ENCODE assay signal across 29 cellular contexts in the genomic region with DNA sequence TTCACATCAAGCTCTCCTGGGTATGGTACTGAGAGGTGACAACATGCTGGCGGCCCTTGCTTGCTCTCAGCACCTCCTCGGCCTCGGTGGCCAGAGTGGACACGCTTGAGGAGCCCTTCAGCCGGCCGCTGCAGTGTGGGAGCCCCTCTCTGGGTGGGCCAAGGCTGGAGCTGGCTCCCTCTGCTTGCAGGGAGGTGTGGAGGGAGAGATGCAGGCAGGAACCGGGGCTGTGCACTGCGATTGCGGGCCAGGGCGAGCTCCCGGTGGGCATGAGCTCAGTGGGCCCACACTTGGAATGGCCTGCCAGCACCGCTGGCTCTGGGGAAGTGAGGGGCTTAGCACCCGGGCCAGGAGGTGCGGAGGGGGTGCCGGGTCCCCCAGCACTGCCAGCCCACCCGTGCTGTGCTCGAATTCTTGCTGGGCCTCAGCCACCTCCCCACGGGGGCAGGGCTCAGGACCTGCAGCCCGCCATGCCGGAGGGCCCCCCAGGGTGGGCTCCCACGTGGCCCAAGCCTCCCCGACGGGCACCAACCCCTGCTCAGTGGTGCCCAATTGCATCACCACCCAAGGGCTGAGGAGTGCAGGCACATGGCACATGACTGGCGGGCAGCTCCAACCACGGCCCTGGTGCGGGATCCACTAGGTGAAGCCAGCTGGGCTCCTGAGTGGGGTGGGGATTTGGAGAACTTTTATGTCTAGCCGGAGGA.
"Had no signal": no experiment of that assay in that cellular context is flagged by ENCODE, and none has a peak within 500 bp of the region (broad histone marks: within the 10 kb centered on the region; RNA-seq: fewer than 3 reads in every experiment).

No MANE protein-coding gene starts in this region.

- H3K27me3 ChIP-seq: Peyer's patch had no signal

- H3K27ac ChIP-seq: Peyer's patch, WERI-Rb-1 had no signal

- H3K36me3 ChIP-seq: Peyer's patch, WERI-Rb-1 had no signal

- FAIRE-seq: bronchial epithelial cell, K562 had no signal

- DNase-seq: activated CD4-positive, alpha-beta memory T cell treated with anti-CD3 and anti-CD28 coated beads for 36 hours; activated CD4-positive, alpha-beta T cell treated with anti-CD3 and anti-CD28 coated beads, Interleukin-2, amount 50 U/mL, for 1 hour; activated CD8-positive, alpha-beta memory T cell treated with anti-CD3 and anti-CD28 coated beads, Interleukin-2, amount 50 U/mL, for 4 hours; activated gamma-delta T cell treated with Interleukin-2 at 50 U/mL for 16 hours; activated naive CD4-positive, alpha-beta T cell treated with anti-CD3 and anti-CD28 coated beads for 36 hours; activated naive CD8-positive, alpha-beta T cell treated with anti-CD3 and anti-CD28 coated beads, Interleukin-2, amount 50 U/mL, for 24 hours; activated T-cell treated with anti-CD3 and anti-CD28 coated beads for 4 hours; activated T-cell treated with anti-CD3 and anti-CD28 coated beads, Interleukin-2, amount 50 U/mL, for 4 hours; anterior cingulate cortex; caudate nucleus; NCI-H1092 treated with DMSO at 0.1 percent for 48 hours; NCI-H1417; NCI-H146; NCI-H187; NCI-H2029 treated with DMSO at 0.1 percent for 48 hours; NCI-H2107; NCI-H2171; NCI-H510A; NCI-H526; NCI-H748 treated with DMSO at 0.1 percent for 48 hours; NK-92 treated with Interleukin-12 subunit alpha and Interleukin-12 subunit beta, amount 100 ng/mL, for 24 hours; PC-3; Peyer's patch; Right ventricle myocardium superior; RPMI8226; T1000; WERI-Rb-1 had no signal

- ATAC-seq: activated naive CD8-positive, alpha-beta T cell treated with anti-CD3 and anti-CD28 coated beads, Interleukin-2, amount 50 U/mL, for 24 hours; activated T-cell treated with anti-CD3 and anti-CD28 coated beads, Interleukin-2, amount 50 U/mL, for 4 hours; K562; PC-3 had no signal

- H3K4me1 ChIP-seq: Peyer's patch had no signal

- H3K4me3 ChIP-seq: K562, Peyer's patch had no signal
